In the genomic region with DNA sequence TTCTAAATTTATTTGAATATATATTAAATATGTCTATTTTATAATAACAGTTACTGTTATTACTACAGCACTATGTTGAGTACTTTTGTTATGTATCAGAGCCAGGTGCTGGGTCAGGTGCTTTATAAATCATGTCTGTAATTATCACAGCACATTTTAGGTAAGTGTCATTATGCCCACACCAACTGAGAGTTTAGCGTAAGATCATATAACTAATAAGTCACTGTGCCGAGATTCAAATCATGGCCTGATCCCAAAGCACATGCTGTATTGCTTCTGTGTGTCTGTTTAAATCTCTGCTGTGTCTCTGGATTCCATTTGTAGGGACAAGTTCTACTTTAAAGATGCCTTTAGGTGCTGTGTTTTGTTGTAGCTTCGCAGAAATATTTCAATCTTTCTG, we compare ENCODE assay signal across 1 cellular context.
A peak's percentile ranks its signal among the peaks of the same experiment; 100 is the strongest.
TF ChIP-seq lines count a peak whose summit lies in the region.

No MANE protein-coding gene starts in this region.

TF ChIP-seq in K562, 482 proteins besides CTCF, POLR2A, EP300 and RAD21:
- TF ChIP-seq, protein P1, sequence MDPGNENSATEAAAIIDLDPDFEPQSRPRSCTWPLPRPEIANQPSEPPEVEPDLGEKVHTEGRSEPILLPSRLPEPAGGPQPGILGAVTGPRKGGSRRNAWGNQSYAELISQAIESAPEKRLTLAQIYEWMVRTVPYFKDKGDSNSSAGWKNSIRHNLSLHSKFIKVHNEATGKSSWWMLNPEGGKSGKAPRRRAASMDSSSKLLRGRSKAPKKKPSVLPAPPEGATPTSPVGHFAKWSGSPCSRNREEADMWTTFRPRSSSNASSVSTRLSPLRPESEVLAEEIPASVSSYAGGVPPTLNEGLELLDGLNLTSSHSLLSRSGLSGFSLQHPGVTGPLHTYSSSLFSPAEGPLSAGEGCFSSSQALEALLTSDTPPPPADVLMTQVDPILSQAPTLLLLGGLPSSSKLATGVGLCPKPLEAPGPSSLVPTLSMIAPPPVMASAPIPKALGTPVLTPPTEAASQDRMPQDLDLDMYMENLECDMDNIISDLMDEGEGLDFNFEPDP (CRISPR knock-in tag; IDR thresholded peaks at IDR 0.05): no peak
- TF ChIP-seq ATF7 (IDR thresholded peaks at IDR 0.05): no peak
- TF ChIP-seq DACH1 (IDR thresholded peaks at IDR 0.05; ENCODE audit: partially characterized antibody): no peak
- TF ChIP-seq POLR2H (tag; IDR thresholded peaks at IDR 0.05; ENCODE audit: low read depth): 0 out of 2 replicates have a peak, but pooled peaks have one; percentile 27
- TF ChIP-seq, protein P2, sequence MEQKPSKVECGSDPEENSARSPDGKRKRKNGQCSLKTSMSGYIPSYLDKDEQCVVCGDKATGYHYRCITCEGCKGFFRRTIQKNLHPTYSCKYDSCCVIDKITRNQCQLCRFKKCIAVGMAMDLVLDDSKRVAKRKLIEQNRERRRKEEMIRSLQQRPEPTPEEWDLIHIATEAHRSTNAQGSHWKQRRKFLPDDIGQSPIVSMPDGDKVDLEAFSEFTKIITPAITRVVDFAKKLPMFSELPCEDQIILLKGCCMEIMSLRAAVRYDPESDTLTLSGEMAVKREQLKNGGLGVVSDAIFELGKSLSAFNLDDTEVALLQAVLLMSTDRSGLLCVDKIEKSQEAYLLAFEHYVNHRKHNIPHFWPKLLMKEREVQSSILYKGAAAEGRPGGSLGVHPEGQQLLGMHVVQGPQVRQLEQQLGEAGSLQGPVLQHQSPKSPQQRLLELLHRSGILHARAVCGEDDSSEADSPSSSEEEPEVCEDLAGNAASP (IDR thresholded peaks at IDR 0.05): 0 out of 2 replicates have a peak, but pooled peaks have one; percentile 6
- no peak for TF ChIP-seq TOE1 (IDR thresholded peaks at IDR 0.05; ENCODE audit: borderline replicate concordance)
- no peak for TF ChIP-seq TOE1 (CRISPR knock-in tag; IDR thresholded peaks at IDR 0.05; ENCODE audit: borderline replicate concordance, low read depth)
- no peak for TF ChIP-seq SPI1 (IDR thresholded peaks at IDR 0.05; ENCODE audit: borderline replicate concordance, low read depth, low read length)
- no peak for TF ChIP-seq PRMT5 (CRISPR knock-in tag; IDR thresholded peaks at IDR 0.05)
- TF ChIP-seq ZNF175 (CRISPR knock-in tag; IDR thresholded peaks at IDR 0.05; ENCODE audit: low read depth): no peak
- no peak for TF ChIP-seq SETDB1 (IDR thresholded peaks at IDR 0.05; ENCODE audit: low read length)
- no peak for TF ChIP-seq HLTF (IDR thresholded peaks at IDR 0.05)
- TF ChIP-seq KLF13 (tag; IDR thresholded peaks at IDR 0.05; ENCODE audit: borderline replicate concordance, low read depth): no peak
- peak; percentile 61 to 72 for TF ChIP-seq KDM1A (IDR thresholded peaks at IDR 0.05)
- no peak for TF ChIP-seq SMARCA5 (IDR thresholded peaks at IDR 0.05)
- TF ChIP-seq, protein P3, sequence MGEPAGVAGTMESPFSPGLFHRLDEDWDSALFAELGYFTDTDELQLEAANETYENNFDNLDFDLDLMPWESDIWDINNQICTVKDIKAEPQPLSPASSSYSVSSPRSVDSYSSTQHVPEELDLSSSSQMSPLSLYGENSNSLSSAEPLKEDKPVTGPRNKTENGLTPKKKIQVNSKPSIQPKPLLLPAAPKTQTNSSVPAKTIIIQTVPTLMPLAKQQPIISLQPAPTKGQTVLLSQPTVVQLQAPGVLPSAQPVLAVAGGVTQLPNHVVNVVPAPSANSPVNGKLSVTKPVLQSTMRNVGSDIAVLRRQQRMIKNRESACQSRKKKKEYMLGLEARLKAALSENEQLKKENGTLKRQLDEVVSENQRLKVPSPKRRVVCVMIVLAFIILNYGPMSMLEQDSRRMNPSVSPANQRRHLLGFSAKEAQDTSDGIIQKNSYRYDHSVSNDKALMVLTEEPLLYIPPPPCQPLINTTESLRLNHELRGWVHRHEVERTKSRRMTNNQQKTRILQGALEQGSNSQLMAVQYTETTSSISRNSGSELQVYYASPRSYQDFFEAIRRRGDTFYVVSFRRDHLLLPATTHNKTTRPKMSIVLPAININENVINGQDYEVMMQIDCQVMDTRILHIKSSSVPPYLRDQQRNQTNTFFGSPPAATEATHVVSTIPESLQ (CRISPR knock-in tag; IDR thresholded peaks at IDR 0.05): no peak
- TF ChIP-seq, protein P4, sequence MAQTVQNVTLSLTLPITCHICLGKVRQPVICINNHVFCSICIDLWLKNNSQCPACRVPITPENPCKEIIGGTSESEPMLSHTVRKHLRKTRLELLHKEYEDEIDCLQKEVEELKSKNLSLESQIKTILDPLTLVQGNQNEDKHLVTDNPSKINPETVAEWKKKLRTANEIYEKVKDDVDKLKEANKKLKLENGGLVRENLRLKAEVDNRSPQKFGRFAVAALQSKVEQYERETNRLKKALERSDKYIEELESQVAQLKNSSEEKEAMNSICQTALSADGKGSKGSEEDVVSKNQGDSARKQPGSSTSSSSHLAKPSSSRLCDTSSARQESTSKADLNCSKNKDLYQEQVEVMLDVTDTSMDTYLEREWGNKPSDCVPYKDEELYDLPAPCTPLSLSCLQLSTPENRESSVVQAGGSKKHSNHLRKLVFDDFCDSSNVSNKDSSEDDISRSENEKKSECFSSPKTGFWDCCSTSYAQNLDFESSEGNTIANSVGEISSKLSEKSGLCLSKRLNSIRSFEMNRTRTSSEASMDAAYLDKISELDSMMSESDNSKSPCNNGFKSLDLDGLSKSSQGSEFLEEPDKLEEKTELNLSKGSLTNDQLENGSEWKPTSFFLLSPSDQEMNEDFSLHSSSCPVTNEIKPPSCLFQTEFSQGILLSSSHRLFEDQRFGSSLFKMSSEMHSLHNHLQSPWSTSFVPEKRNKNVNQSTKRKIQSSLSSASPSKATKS (CRISPR knock-in tag; IDR thresholded peaks at IDR 0.05): no peak
- TF ChIP-seq KDM2B (CRISPR knock-in tag; IDR thresholded peaks at IDR 0.05): no peak
- 0 out of 2 replicates have a peak, but pooled peaks have one; percentile 7 for TF ChIP-seq GATAD2B (IDR thresholded peaks at IDR 0.05; ENCODE audit: borderline replicate concordance)
- no peak for TF ChIP-seq SRSF9 (IDR thresholded peaks at IDR 0.05; ENCODE audit: borderline replicate concordance, low read depth, low read length)
- TF ChIP-seq, protein P5, sequence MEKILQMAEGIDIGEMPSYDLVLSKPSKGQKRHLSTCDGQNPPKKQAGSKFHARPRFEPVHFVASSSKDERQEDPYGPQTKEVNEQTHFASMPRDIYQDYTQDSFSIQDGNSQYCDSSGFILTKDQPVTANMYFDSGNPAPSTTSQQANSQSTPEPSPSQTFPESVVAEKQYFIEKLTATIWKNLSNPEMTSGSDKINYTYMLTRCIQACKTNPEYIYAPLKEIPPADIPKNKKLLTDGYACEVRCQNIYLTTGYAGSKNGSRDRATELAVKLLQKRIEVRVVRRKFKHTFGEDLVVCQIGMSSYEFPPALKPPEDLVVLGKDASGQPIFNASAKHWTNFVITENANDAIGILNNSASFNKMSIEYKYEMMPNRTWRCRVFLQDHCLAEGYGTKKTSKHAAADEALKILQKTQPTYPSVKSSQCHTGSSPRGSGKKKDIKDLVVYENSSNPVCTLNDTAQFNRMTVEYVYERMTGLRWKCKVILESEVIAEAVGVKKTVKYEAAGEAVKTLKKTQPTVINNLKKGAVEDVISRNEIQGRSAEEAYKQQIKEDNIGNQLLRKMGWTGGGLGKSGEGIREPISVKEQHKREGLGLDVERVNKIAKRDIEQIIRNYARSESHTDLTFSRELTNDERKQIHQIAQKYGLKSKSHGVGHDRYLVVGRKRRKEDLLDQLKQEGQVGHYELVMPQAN (IDR thresholded peaks at IDR 0.05; ENCODE audit: borderline replicate concordance): no peak
- TF ChIP-seq, protein P6, sequence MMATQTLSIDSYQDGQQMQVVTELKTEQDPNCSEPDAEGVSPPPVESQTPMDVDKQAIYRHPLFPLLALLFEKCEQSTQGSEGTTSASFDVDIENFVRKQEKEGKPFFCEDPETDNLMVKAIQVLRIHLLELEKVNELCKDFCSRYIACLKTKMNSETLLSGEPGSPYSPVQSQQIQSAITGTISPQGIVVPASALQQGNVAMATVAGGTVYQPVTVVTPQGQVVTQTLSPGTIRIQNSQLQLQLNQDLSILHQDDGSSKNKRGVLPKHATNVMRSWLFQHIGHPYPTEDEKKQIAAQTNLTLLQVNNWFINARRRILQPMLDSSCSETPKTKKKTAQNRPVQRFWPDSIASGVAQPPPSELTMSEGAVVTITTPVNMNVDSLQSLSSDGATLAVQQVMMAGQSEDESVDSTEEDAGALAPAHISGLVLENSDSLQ (IDR thresholded peaks at IDR 0.05): no peak
